Comparison of ENCODE assay signal across 1 cellular context in the genomic region with DNA sequence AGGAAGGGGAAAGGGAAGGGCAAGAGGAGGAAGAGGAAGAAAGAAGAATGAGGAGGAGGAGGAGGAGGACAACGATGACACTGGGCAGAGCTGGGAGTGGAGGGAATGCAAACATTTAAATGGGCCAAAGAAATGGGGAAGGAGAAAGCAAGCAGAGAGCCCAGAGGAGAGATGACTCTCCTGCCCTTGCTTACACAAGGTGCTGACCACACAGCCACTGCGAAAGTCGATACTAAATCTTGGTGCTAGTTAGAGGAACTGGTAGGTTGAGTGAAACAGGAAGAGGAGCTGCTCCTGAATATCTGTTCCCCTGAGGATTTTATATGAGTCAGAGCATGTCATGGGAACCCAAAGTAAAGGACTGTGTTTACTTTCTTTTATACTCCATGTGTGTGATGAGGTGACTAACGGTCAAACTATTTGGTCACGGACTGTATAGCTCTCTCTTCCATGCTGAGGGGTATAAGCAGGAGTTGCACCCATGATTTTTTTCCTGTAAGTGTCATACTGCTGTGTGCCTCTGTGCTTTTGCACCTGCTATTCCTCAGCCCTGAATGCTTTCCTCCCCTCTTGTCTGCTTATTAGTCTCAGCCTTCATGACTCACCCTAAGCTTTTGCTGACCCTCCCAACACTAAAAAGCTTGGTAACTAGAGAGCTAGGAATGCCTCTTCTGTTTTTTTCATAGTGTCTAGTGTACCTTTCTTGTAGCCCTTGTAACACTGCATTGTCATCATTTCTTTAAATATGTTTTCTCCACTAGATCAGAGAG.
TF ChIP-seq lines count a peak whose summit lies in the region.

No MANE protein-coding gene starts in this region.

TF ChIP-seq in K562, 482 proteins besides CTCF, POLR2A, EP300 and RAD21 (continued from another document):
- TF ChIP-seq, protein P1, sequence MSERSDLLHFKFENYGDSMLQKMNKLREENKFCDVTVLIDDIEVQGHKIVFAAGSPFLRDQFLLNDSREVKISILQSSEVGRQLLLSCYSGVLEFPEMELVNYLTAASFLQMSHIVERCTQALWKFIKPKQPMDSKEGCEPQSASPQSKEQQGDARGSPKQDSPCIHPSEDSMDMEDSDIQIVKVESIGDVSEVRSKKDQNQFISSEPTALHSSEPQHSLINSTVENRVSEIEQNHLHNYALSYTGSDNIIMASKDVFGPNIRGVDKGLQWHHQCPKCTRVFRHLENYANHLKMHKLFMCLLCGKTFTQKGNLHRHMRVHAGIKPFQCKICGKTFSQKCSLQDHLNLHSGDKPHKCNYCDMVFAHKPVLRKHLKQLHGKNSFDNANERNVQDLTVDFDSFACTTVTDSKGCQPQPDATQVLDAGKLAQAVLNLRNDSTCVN (CRISPR knock-in tag; IDR thresholded peaks at IDR 0.05), result 0 out of 2 replicates have a peak, but pooled peaks have one; percentile 31
- TF ChIP-seq, protein P2, sequence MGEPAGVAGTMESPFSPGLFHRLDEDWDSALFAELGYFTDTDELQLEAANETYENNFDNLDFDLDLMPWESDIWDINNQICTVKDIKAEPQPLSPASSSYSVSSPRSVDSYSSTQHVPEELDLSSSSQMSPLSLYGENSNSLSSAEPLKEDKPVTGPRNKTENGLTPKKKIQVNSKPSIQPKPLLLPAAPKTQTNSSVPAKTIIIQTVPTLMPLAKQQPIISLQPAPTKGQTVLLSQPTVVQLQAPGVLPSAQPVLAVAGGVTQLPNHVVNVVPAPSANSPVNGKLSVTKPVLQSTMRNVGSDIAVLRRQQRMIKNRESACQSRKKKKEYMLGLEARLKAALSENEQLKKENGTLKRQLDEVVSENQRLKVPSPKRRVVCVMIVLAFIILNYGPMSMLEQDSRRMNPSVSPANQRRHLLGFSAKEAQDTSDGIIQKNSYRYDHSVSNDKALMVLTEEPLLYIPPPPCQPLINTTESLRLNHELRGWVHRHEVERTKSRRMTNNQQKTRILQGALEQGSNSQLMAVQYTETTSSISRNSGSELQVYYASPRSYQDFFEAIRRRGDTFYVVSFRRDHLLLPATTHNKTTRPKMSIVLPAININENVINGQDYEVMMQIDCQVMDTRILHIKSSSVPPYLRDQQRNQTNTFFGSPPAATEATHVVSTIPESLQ (CRISPR knock-in tag; IDR thresholded peaks at IDR 0.05), result no peak
- TF ChIP-seq TRIM24 (IDR thresholded peaks at IDR 0.05) (no peak), CHD4 (IDR thresholded peaks at IDR 0.05; ENCODE audit: insufficient read depth, insufficient replicate concordance, low read depth, low read length, poor library complexity, severe bottlenecking) (no peak), CBFB (CRISPR knock-in tag; IDR thresholded peaks at IDR 0.05) (no peak), YBX1 (IDR thresholded peaks at IDR 0.05) (no peak), NCOA1 (IDR thresholded peaks at IDR 0.05; ENCODE audit: low read depth) (no peak), KAT8 (IDR thresholded peaks at IDR 0.05; ENCODE audit: low read depth) (no peak), TGIF2 (CRISPR knock-in tag; IDR thresholded peaks at IDR 0.05) (no peak), JUNB (CRISPR knock-in tag; conservative IDR thresholded peaks at IDR 0.05) (no peak), HSF4 (CRISPR knock-in tag; IDR thresholded peaks at IDR 0.05; ENCODE audit: borderline replicate concordance) (no peak), CBX3 (IDR thresholded peaks at IDR 0.05; ENCODE audit: borderline replicate concordance in 1 of 2, low read length in 2 of 2) (no peak), SMARCC2 (IDR thresholded peaks at IDR 0.05; ENCODE audit: low read depth) (peak; percentile 36; the same call in 1 of the 2 replicates), MAFG (tag; conservative IDR thresholded peaks at IDR 0.05) (peak; percentile 48)
TF ChIP-seq in K562: peak in this region for 53.
